In the genomic region with DNA sequence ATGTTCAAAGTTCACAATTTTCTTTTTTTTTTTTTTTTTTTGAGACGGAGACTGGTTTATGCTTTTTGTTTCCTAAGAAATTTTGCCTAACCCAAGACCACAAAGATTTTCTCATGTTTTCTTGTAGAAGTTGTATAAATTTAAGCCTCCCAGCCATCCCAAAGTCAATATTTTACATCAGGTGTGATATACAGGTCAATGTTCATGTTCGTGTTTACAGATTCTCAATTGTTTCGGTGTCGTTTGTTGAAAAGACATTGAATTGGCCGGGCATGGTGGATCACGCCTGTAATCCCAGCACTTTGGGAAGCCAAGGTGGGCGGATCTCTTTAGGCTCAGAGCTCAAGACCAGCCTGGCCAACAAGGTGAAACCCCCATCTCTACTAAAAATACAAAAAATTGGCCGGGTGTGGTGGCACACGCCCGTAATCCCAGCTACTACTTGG, we compare ENCODE assay signal across 15 cellular contexts. TPM values are rescaled to one million over a fixed set of nuclear protein-coding genes. Genes with fewer than 3 reads are reported as not detected.
"Had no signal": no experiment of that assay in that cellular context is flagged by ENCODE, and none has a peak within 500 bp of the region (broad histone marks: within the 10 kb centered on the region; RNA-seq: fewer than 3 reads in every experiment).

No MANE protein-coding gene starts in this region.

- H3K9me3 Mint-ChIP-seq: activated CD4-positive, alpha-beta T cell treated with anti-CD3 and anti-CD28 coated beads, Interleukin-2, amount 10 ng/mL, durations not matched to agents 24 days and 14 days; activated naive CD8-positive, alpha-beta T cell treated with anti-CD3 and anti-CD28 coated beads for 36 hours; WTC11 had no signal

- H3K9me3 ChIP-seq: breast epithelium, heart left ventricle, left ventricle myocardium inferior, tibial nerve had no signal

- H3K4me3 ChIP-seq: breast epithelium, heart left ventricle, left ventricle myocardium inferior, SK-N-MC, skin epidermis, tibial nerve had no signal

- H3K4me1 ChIP-seq: breast epithelium had no signal

- H3K27me3 Mint-ChIP-seq: activated CD4-positive, alpha-beta T cell treated with anti-CD3 and anti-CD28 coated beads, Interleukin-2, amount 10 ng/mL, durations not matched to agents 24 days and 14 days; activated naive CD8-positive, alpha-beta T cell treated with anti-CD3 and anti-CD28 coated beads for 36 hours; T-helper 17 cell had no signal

- H3K27ac Mint-ChIP-seq: activated CD4-positive, alpha-beta T cell treated with anti-CD3 and anti-CD28 coated beads, Interleukin-2, amount 10 ng/mL, durations not matched to agents 24 days and 14 days; activated naive CD8-positive, alpha-beta T cell treated with anti-CD3 and anti-CD28 coated beads for 36 hours; WTC11 had no signal

- ATAC-seq: heart left ventricle, T-helper 17 cell had no signal

- H3K36me3 ChIP-seq: breast epithelium had no signal

- H3K4me3 Mint-ChIP-seq: activated CD4-positive, alpha-beta T cell treated with anti-CD3 and anti-CD28 coated beads, Interleukin-2, amount 10 ng/mL, durations not matched to agents 24 days and 14 days; activated naive CD8-positive, alpha-beta T cell treated with anti-CD3 and anti-CD28 coated beads for 36 hours; T-helper 17 cell; WTC11 had no signal

- H3K27ac ChIP-seq: breast epithelium, heart left ventricle, left ventricle myocardium inferior, skin epidermis had no signal

- DNase-seq: activated CD4-positive, alpha-beta T cell treated with anti-CD3 and anti-CD28 coated beads, Interleukin-2, amount 10 ng/mL, durations not matched to agents 24 days and 14 days; activated effector memory CD4-positive, alpha-beta T cell treated with anti-CD3 and anti-CD28 coated beads, Interleukin-2, amount 50 U/mL, for 16 hours; activated naive CD8-positive, alpha-beta T cell treated with anti-CD3 and anti-CD28 coated beads for 36 hours; left ventricle myocardium inferior; mesenchymal stem cell; posterior cingulate gyrus; T-helper 17 cell had no signal

- H3K27me3 ChIP-seq: breast epithelium, heart left ventricle, tibial nerve had no signal

RNA-seq across cellular contexts. Expression of a gene that starts 47.3 kb away (rescaled TPM):
- polyA plus RNA-seq: fibroblast of lung, keratinocyte had no signal
